ENCODE assay signal across 8 cellular contexts in genomic region chr19:48501446-48501960, GRCh38. TPM values are rescaled to one million over a fixed set of nuclear protein-coding genes. Genes with fewer than 3 reads are reported as not detected.
DNase-seq lines count a peak whose midpoint lies in the region; ATAC-seq and TF ChIP-seq lines count a peak whose summit lies in the region.

No MANE protein-coding gene starts in this region.

- no peaks in the 10 kb centered on the region for H3K27me3 Mint-ChIP-seq in activated naive CD8-positive, alpha-beta T cell

- no peaks in the 10 kb centered on the region for H3K9me3 Mint-ChIP-seq in activated naive CD8-positive, alpha-beta T cell (ENCODE audit: low read depth)

- H3K9me2 ChIP-seq in PC-9 (ENCODE audit: insufficient read depth): no peaks in the 10 kb centered on the region

- H2AFZ ChIP-seq in PC-9: peak overlapping the region; percentile 97

- H3K4me3 Mint-ChIP-seq in activated naive CD8-positive, alpha-beta T cell: peak overlapping the region; percentile 56

- H3K4me1 Mint-ChIP-seq in activated naive CD8-positive, alpha-beta T cell (ENCODE audit: low read depth): peaks cover 12% of the 10 kb centered on the region

- H3K4me1 ChIP-seq in BLaER1 treated with 17β-estradiol and CSF1 and Interleukin-3, amounts not matched to agents 10 nM and 100 nM: peaks cover 32 to 64% (median 52%) of the 10 kb centered on the region in 10 experiments
- H3K4me1 ChIP-seq in PC-9 (replicated peaks; ENCODE audit: insufficient read depth) (peaks cover 16% of the 10 kb centered on the region; the same call in 1 of the 2 replicates), left lung (peaks cover 0 to 34% of the 10 kb centered on the region in 2 donors)

- H3K27ac Mint-ChIP-seq in activated naive CD8-positive, alpha-beta T cell: no peak overlapping the region

- H3K36me3 Mint-ChIP-seq in activated naive CD8-positive, alpha-beta T cell: no peaks in the 10 kb centered on the region

- peak overlapping the region; percentile 58 to 98 (median 88) for H3K4me2 ChIP-seq in BLaER1 treated with 17β-estradiol and CSF1 and Interleukin-3, amounts not matched to agents 10 nM and 100 nM
- peak overlapping the region; percentile 98 for H3K4me2 ChIP-seq in PC-9

- ATAC-seq in left lung: peak; percentile 79
- no peak for ATAC-seq in HG03097 (IDR thresholded peaks at IDR 0.05; ENCODE audit: low FRiP score, unreplicated experiment)

- H3K9me3 ChIP-seq in BLaER1 treated with 17β-estradiol and CSF1 and Interleukin-3, amounts not matched to agents 10 nM and 100 nM (replicated peaks in 1 of 11): no peaks in the 10 kb centered on the region
- H3K9me3 ChIP-seq in PC-9 (ENCODE audit: insufficient read depth, low read depth) (no peaks in the 10 kb centered on the region), left lung (no peaks in the 10 kb centered on the region)

- peak overlapping the region in 8 of 11 experiments; percentile 23 to 60 (median 48); a peak in 13 of 22 replicates for H3K27ac ChIP-seq in BLaER1 treated with 17β-estradiol and CSF1 and Interleukin-3, amounts not matched to agents 10 nM and 100 nM
- peak overlapping the region; percentile 65 for H3K27ac ChIP-seq in PC-9
- peak overlapping the region; percentile 19 to 33 for H3K27ac ChIP-seq in left lung

- TF ChIP-seq CTCF in PC-9 (conservative IDR thresholded peaks at IDR 0.05) (no peak), left lung (IDR thresholded peaks at IDR 0.05) (no peak)

- BruUV-seq in PC-9 (replicated peaks; lab: Mats Ljungman, UMichigan): no TSS peak

- H3F3A ChIP-seq in PC-9 (ENCODE audit: insufficient read depth, low read depth): peaks cover 32% of the 10 kb centered on the region

- H3K27me3 ChIP-seq in BLaER1 treated with 17β-estradiol and CSF1 and Interleukin-3, amounts not matched to agents 10 nM and 100 nM: peaks cover 43 to 49% (median 47%) of the 10 kb centered on the region in 11 experiments
- H3K27me3 ChIP-seq in PC-9 (ENCODE audit: insufficient read depth, low read depth) (no peaks in the 10 kb centered on the region), left lung (peaks cover 12 to 62% of the 10 kb centered on the region in 2 donors)

- peaks cover 12% of the 10 kb centered on the region for H3K79me2 ChIP-seq in PC-9 (ENCODE audit: low read depth)

- peaks cover 0 to 26% (median 4%) of the 10 kb centered on the region in 11 experiments; a peak in 11 of 22 replicates for H4K20me1 ChIP-seq in BLaER1 treated with 17β-estradiol and CSF1 and Interleukin-3, amounts not matched to agents 10 nM and 100 nM
- no peaks in the 10 kb centered on the region for H4K20me1 ChIP-seq in PC-9 (ENCODE audit: insufficient read depth)

- no peaks in the 10 kb centered on the region for H3K36me3 ChIP-seq in BLaER1 treated with 17β-estradiol and CSF1 and Interleukin-3, amounts not matched to agents 10 nM and 100 nM
- no peaks in the 10 kb centered on the region for H3K36me3 ChIP-seq in PC-9 (ENCODE audit: low read depth)
- H3K36me3 ChIP-seq in left lung: no peaks in the 10 kb centered on the region

- H3K9ac ChIP-seq in BLaER1 treated with 17β-estradiol and CSF1 and Interleukin-3, amounts not matched to agents 10 nM and 100 nM: peak overlapping the region in 7 of 11 experiments; percentile 3 to 48 (median 44); a peak in 8 of 22 replicates

- POLR2A ChIA-PET in PC-9 (lab: Charles Lee; ENCODE audit: unreplicated experiment): interaction anchor here (0.6 to 1.1 kb wide), 2 partner anchors 8 to 98 kb away, joined by 3 to 46 read pairs; no protein-coding TSS in a partner anchor

- DNase-seq in HuH-7 (ENCODE audit: low spot score): peak; percentile 95
- DNase-seq in PC-9: peak; percentile 89 to 94
- DNase-seq in left lung: peak; percentile 88
- peak; percentile 64 for DNase-seq in ureter (ENCODE audit: low spot score)
- DNase-seq in hippocampal formation (lab: John Stamatoyannopoulos, UW): no peak

- CTCF ChIA-PET in PC-9 (lab: Charles Lee): interaction anchor here (0.5 to 1.1 kb wide), 6 partner anchors 9 to 169 kb away, joined by 3 to 19 read pairs (median 3); no protein-coding TSS in a partner anchor

- intact Hi-C loops in PC-9 (cut with micrococcal nuclease; ENCODE audit: unreplicated experiment): loop anchor here (1.0 to 5.0 kb wide), 3 partner anchors 8 to 179 kb away; partner anchors contain the start of gene DBP
- intact Hi-C loops in left lung (cut with DNase I): loop anchor here in 1 of 2 donors (10.0 kb wide), 1 partner anchor 83 kb away; no protein-coding TSS in a partner anchor

- H3K4me3 ChIP-seq in BLaER1 treated with 17β-estradiol and CSF1 and Interleukin-3, amounts not matched to agents 10 nM and 100 nM: peak overlapping the region in 9 of 10 experiments; percentile 19 to 58 (median 42); a peak in 14 of 20 replicates
- peak overlapping the region; percentile 95 for H3K4me3 ChIP-seq in PC-9
- peak overlapping the region; percentile 19 to 43 for H3K4me3 ChIP-seq in left lung

RNA-seq across cellular contexts. Expression of gene LMTK3, which starts 10.1 kb away (rescaled TPM):
- 13.9 and 19.6 TPM in 2 replicates for total RNA-seq in PC-9 (2021)
- total RNA-seq in left lung: 1 to 10 TPM; 4.4 to 9.5 TPM
- 5.1 TPM for total RNA-seq in ureter

RNA-seq across cellular contexts. Expression of gene CYTH2, which starts 32.3 kb away (rescaled TPM):
- total RNA-seq in PC-9 (2021) (74.4 and 93.0 TPM in 2 replicates), left lung (10 to 100 TPM; 49.8 to 65.9 TPM), ureter (61.6 TPM)

RNA-seq across cellular contexts. Expression of gene KCNJ14, which starts 46.1 kb away (rescaled TPM):
- total RNA-seq in PC-9 (2021) (5.4 and 8.3 TPM in 2 replicates), left lung (under 1 TPM; 0.52 to 0.61 TPM), ureter (1.5 TPM)

RNA-seq across cellular contexts. Expression of gene SULT2B1, which starts 50.5 kb away (rescaled TPM):
- total RNA-seq in PC-9 (2021) (4.4 and 6.2 TPM in 2 replicates), left lung (1 to 10 TPM; 2.8 to 6.3 TPM), ureter (1.6 TPM)

RNA-seq across cellular contexts. Expression of gene GRWD1, which starts 55.7 kb away (rescaled TPM):
- total RNA-seq in PC-9 (2021) (35.5 and 44.2 TPM in 2 replicates), left lung (10 to 100 TPM; 21.5 to 33.8 TPM), ureter (43.6 TPM)

Comparison
In these comparisons a context has a peak if more than half of its experiments do, and no peak if none do; other contexts are left out.
1. H3K4me3 ChIP-seq: peak in every context shown above with its lines; median percentile 95 in PC-9; 42 in BLaER1 treated with 17β-estradiol and CSF1 and Interleukin-3, amounts not matched to agents 10 nM and 100 nM; 31 in left lung.
2. DNase-seq: peak in HuH-7 (single experiment), PC-9 (2 of 2), left lung (2 of 2) and ureter (single experiment); none in hippocampal formation (0 of 2).
3. Peak in every context shown above with its lines, with median percentiles within 50 percentile points of each other: H3K27ac ChIP-seq.